Comparison of ENCODE assay signal across 1 cellular context in the genomic region with DNA sequence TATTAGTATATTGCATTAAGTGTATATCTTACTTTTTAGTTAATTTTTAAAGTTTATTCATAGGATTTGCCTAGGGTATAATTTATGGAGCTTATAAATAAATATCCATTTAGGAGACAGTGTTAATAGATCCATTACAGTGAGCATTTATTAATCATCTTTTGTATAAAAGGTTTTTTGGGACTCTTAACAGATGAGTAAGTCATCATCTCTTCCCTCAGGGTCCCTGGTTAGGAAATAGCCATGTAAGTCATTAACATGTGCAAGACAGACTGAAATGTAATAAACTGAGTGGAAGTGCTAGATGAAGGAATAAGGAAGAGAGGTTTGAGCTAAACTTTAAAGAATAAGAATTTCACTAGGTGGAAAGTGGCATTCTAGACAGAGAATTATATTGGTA.
TF ChIP-seq lines count a peak whose summit lies in the region.

No MANE protein-coding gene starts in this region.

TF ChIP-seq in WTC11, 78 proteins besides CTCF, POLR2A, EP300 and RAD21 (continued from another document):
- TF ChIP-seq ZNF671 (CRISPR knock-in tag; IDR thresholded peaks at IDR 0.05): no peak
- TF ChIP-seq ZNF263 (CRISPR knock-in tag; IDR thresholded peaks at IDR 0.05; ENCODE audit: low read depth): no peak
- TF ChIP-seq CREB1 (CRISPR knock-in tag; IDR thresholded peaks at IDR 0.05): no peak
